Comparison of ENCODE assay signal across 11 cellular contexts in the genomic region with DNA sequence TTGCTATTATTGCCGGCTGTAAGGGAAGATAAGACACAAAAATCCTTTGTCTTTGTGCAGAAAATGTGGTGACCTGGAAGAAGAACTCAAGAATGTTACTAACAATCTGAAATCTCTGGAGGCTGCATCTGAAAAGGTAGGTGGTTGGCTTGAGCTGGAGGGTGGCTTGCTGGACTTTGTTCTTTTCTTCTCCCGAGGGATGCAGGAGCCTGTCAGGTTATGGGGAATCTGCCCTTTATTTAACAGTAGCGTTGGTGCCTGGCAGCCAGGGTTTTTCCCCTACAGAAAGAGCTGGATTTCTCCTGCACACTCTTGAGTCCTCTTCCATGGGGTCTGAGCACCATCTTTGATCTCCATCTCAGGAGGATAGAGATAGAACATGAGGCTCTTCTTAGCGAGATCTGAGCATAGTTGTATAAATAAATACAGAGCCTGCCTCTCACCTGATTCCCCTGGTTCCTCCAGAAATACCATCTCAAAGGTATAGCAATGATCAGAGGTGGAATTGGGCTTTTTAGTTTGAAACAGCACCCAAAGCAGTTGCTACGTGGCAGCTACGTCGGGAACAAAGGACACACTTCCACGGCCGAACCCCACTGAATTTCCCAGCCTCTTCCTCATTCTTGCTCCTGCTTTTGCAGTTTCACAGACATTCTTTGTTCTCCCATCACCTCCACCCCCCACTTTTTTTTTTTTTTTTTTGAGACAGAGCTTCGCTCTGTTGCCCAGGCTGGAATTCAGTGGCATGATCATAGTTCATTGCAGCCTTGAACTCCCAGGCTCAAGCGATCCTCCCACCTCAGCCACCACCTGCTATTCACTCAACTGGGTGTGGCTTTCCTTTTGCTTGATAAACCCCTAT. TPM values are rescaled to one million over a fixed set of nuclear protein-coding genes. Genes with fewer than 3 reads are reported as not detected.
DNase-seq lines count a peak whose midpoint lies in the region; ATAC-seq and TF ChIP-seq lines count a peak whose summit lies in the region.
"Had no signal": no experiment of that assay in that cellular context is flagged by ENCODE, and none has a peak within 500 bp of the region (broad histone marks: within the 10 kb centered on the region; RNA-seq: fewer than 3 reads in every experiment).

No MANE protein-coding gene starts in this region.

- peaks cover 89% of the 10 kb centered on the region for H3K79me2 ChIP-seq in MM.1S (ENCODE audit: low read length)

- H3K27me3 Mint-ChIP-seq in Caco-2 (ENCODE audit: insufficient read depth, unreplicated experiment) (no peaks in the 10 kb centered on the region), progenitor cell of endocrine pancreas (no peaks in the 10 kb centered on the region)

- CTCF ChIA-PET in Caco-2 (lab: Charles Lee) (interaction anchor here (0.6 to 1.7 kb wide), 3 partner anchors 11 to 450 kb away, joined by 3 to 12 read pairs (median 3); no protein-coding TSS in a partner anchor), Panc1 (lab: Charles Lee) (interaction anchor here (0.6 kb wide), 1 partner anchor 71 kb away, joined by 3 read pairs; no protein-coding TSS in a partner anchor)

- no peaks in the 10 kb centered on the region for H3K27me3 ChIP-seq in Caco-2 (replicated peaks; ENCODE audit: control insufficient read depth, insufficient read depth, low read length)
- no peaks in the 10 kb centered on the region for H3K27me3 ChIP-seq in Panc1 (ENCODE audit: control insufficient read depth, insufficient read depth, low read length)
- H3K27me3 ChIP-seq in gastroesophageal sphincter: no peaks in the 10 kb centered on the region
- H3K27me3 ChIP-seq in MM.1S (replicated peaks; ENCODE audit: insufficient read depth, low read length): no peaks in the 10 kb centered on the region

- H3K9ac ChIP-seq in MM.1S (ENCODE audit: low read length): no peak overlapping the region

- no peak for TF ChIP-seq EP300 in gastroesophageal sphincter (IDR thresholded peaks at IDR 0.05)

- H3F3A ChIP-seq in MM.1S (ENCODE audit: insufficient read depth, low read length): peaks cover 20% of the 10 kb centered on the region

- no peak for DNase-seq in Caco-2
- no peak for DNase-seq in Panc1 (ENCODE audit: low read depth, low spot score)
- no peak for DNase-seq in progenitor cell of endocrine pancreas (ENCODE audit: low spot score, unreplicated experiment)
- DNase-seq in MM.1S: no peak
- DNase-seq: activated CD4-positive, CD25-positive, alpha-beta regulatory T cell treated with anti-CD3 and anti-CD28 coated beads, Interleukin-2, amount 50 U/mL, for 72 hours had no signal

- TF ChIP-seq CTCF in Caco-2 (IDR thresholded peaks at IDR 0.05; ENCODE audit: insufficient read depth in 1 of 2, low read depth in 1 of 2, low read length in 1 of 2, severe bottlenecking in 1 of 2, unreplicated experiment in 1 of 2) (no peak), Panc1 (IDR thresholded peaks at IDR 0.05) (no peak), gastroesophageal sphincter (IDR thresholded peaks at IDR 0.05) (no peak), progenitor cell of endocrine pancreas (IDR thresholded peaks at IDR 0.05; ENCODE audit: unreplicated experiment) (no peak), MM.1S (IDR thresholded peaks at IDR 0.05; ENCODE audit: low read length) (no peak)

- ATAC-seq in Panc1: no peak
- no peak for ATAC-seq in gastroesophageal sphincter
- ATAC-seq in GM18511 (IDR thresholded peaks at IDR 0.05; ENCODE audit: unreplicated experiment): no peak
- ATAC-seq in HG02571 (IDR thresholded peaks at IDR 0.05; ENCODE audit: unreplicated experiment): no peak
- no peak for ATAC-seq in GM21367 (IDR thresholded peaks at IDR 0.05; ENCODE audit: unreplicated experiment)

- H3K4me3 Mint-ChIP-seq in Caco-2 (ENCODE audit: unreplicated experiment) (peak overlapping the region; percentile 43), progenitor cell of endocrine pancreas (ENCODE audit: low read depth) (no peak overlapping the region)
- H3K4me3 Mint-ChIP-seq: CD14-positive monocyte had no signal

- POLR2A ChIA-PET in Caco-2 (lab: Charles Lee): interaction anchor here (0.6 to 1.0 kb wide), 4 partner anchors 11 to 22 kb away, joined by 3 to 8 read pairs (median 5); partner anchors contain the start of gene TPM4
- POLR2A ChIA-PET in Panc1 (lab: Charles Lee): no interaction called here

- H3K36me3 Mint-ChIP-seq in Caco-2 (ENCODE audit: insufficient read depth, unreplicated experiment) (peaks cover 100% of the 10 kb centered on the region), progenitor cell of endocrine pancreas (ENCODE audit: insufficient read depth) (peaks cover 37% of the 10 kb centered on the region)

- H3K36me3 ChIP-seq in Caco-2 (ENCODE audit: control insufficient read depth, insufficient read depth, low read length): peaks cover 6% of the 10 kb centered on the region
- H3K36me3 ChIP-seq in Panc1 (ENCODE audit: control insufficient read depth, insufficient read depth, low read length): peaks cover 2% of the 10 kb centered on the region; the same call in 1 of the 2 replicates
- H3K36me3 ChIP-seq in gastroesophageal sphincter: peaks cover 5 to 100% of the 10 kb centered on the region in 2 donors
- peaks cover 19% of the 10 kb centered on the region for H3K36me3 ChIP-seq in MM.1S (replicated peaks; ENCODE audit: insufficient read depth, low read length)

- intact Hi-C loops in Caco-2 (cut with micrococcal nuclease; ENCODE audit: unreplicated experiment) (no loop called here), Panc1 (cut with micrococcal nuclease; ENCODE audit: unreplicated experiment) (no loop called here)

- peak overlapping the region; percentile 91 for H3K27ac Mint-ChIP-seq in Caco-2 (ENCODE audit: unreplicated experiment)
- H3K27ac Mint-ChIP-seq in progenitor cell of endocrine pancreas: peak overlapping the region; percentile 94

- no peak overlapping the region for H2AFZ ChIP-seq in MM.1S (ENCODE audit: low read length)

- no TSS peak for BruUV-seq in Caco-2 (replicated peaks; lab: Mats Ljungman, UMichigan)
- TSS peak; percentile 36 for BruUV-seq in Panc1 (replicated peaks; lab: Mats Ljungman, UMichigan)

- in situ Hi-C loops in Panc1 (cut with HindIII; ENCODE audit: low pct_unique_long_range_greater_than_20kb, low sequenced_read_pairs): no loop called here

- no peaks in the 10 kb centered on the region for H4K20me1 ChIP-seq in MM.1S (ENCODE audit: insufficient read depth, low read length)

- no peak for TF ChIP-seq POLR2A in gastroesophageal sphincter (IDR thresholded peaks at IDR 0.05)

- H3K4me1 ChIP-seq in Caco-2 (peaks cover 59% of the 10 kb centered on the region), Panc1 (ENCODE audit: control insufficient read depth, insufficient read depth, low read length) (no peaks in the 10 kb centered on the region), gastroesophageal sphincter (peaks cover 0 to 71% (median 24%) of the 10 kb centered on the region in 3 donors), MM.1S (ENCODE audit: low read length) (peaks cover 4% of the 10 kb centered on the region; the same call in 1 of the 2 replicates)

- H3K4me2 ChIP-seq in MM.1S (ENCODE audit: low read depth, low read length): no peak overlapping the region

- H3K9me3 ChIP-seq in Caco-2 (0 out of 2 replicates have a peak, but pooled peaks cover 3% of the 10 kb centered on the region), Panc1 (ENCODE audit: control insufficient read depth, insufficient read depth, low read depth, low read length) (no peaks in the 10 kb centered on the region), gastroesophageal sphincter (no peaks in the 10 kb centered on the region), MM.1S (replicated peaks; ENCODE audit: insufficient read depth, low read length) (no peaks in the 10 kb centered on the region)

- H3K4me1 Mint-ChIP-seq in Caco-2 (ENCODE audit: low read depth, unreplicated experiment) (peaks cover 32% of the 10 kb centered on the region), progenitor cell of endocrine pancreas (ENCODE audit: low read depth) (peaks cover 22% of the 10 kb centered on the region)

- H3K27ac ChIP-seq in Panc1 (ENCODE audit: low read length) (no peak overlapping the region), gastroesophageal sphincter (peak overlapping the region; percentile 21 to 100 (median 100)), MM.1S (ENCODE audit: low read length) (no peak overlapping the region)

- H3K4me3 ChIP-seq in Caco-2 (ENCODE audit: low read depth, low read length) (no peak overlapping the region), Panc1 (ENCODE audit: low read depth in 2 of 2, low read length in 2 of 2) (no peak overlapping the region), gastroesophageal sphincter (no peak overlapping the region), MM.1S (ENCODE audit: low read length) (no peak overlapping the region)

- 37 to 63% methylated on average over 10 of the region's 11 CpGs for WGBS in gastroesophageal sphincter (ENCODE audit: low coverage in 1 of 2), 2 donors

- H3K9me2 ChIP-seq in MM.1S (replicated peaks; ENCODE audit: insufficient read depth, low read length): no peaks in the 10 kb centered on the region

- no peaks in the 10 kb centered on the region for H3K9me3 Mint-ChIP-seq in Caco-2 (ENCODE audit: unreplicated experiment)
- H3K9me3 Mint-ChIP-seq in progenitor cell of endocrine pancreas (ENCODE audit: low read depth): no peaks in the 10 kb centered on the region
- H3K9me3 Mint-ChIP-seq: CD14-positive monocyte had no signal

RNA-seq across cellular contexts. Expression of gene TPM4, which starts 12.9 kb away (rescaled TPM):
- 368 and 392 TPM in 2 replicates for total RNA-seq in Caco-2 (2022)
- total RNA-seq in Panc1 (2021; ENCODE audit: unreplicated experiment): 165 TPM
- polyA plus RNA-seq in Panc1 (2012; ENCODE audit: insufficient read length): 231 TPM
- 100 to 1,000 TPM; 351 to 486 (median 404) TPM for total RNA-seq in gastroesophageal sphincter
- total RNA-seq in progenitor cell of endocrine pancreas: 275 and 300 TPM in 2 replicates

RNA-seq across cellular contexts. Expression of gene RAB8A, which starts 22.5 kb away (rescaled TPM):
- total RNA-seq in Caco-2 (2022): 108 and 129 TPM in 2 replicates
- total RNA-seq in Panc1 (2021; ENCODE audit: unreplicated experiment): 75.8 TPM
- polyA plus RNA-seq in Panc1 (2012; ENCODE audit: insufficient read length): 61.5 TPM
- total RNA-seq in gastroesophageal sphincter: 10 to 100 TPM; 32.4 to 52.5 (median 44.9) TPM
- 65.5 and 67.5 TPM in 2 replicates for total RNA-seq in progenitor cell of endocrine pancreas

RNA-seq across cellular contexts. Expression of gene HSH2D, which starts 54.3 kb away (rescaled TPM):
- total RNA-seq in Caco-2 (2022): 0.23 and 0.35 TPM in 2 replicates
- not detected for total RNA-seq in Panc1 (2021; ENCODE audit: unreplicated experiment)
- polyA plus RNA-seq in Panc1 (2012; ENCODE audit: insufficient read length): not detected
- total RNA-seq in gastroesophageal sphincter: under 1 TPM in 2 of 4 donors, not detected in 2; 0.87 to 0.94 TPM
- total RNA-seq in progenitor cell of endocrine pancreas: 0.72 and 0.84 TPM in 2 replicates
- total RNA-seq: RPMI7951 had no signal

Comparison
In these comparisons a context has a peak if more than half of its experiments do, and no peak if none do; other contexts are left out.
1. H3K27ac ChIP-seq: peak in gastroesophageal sphincter (4 of 4); none in Panc1 (single experiment) and MM.1S (single experiment).